Comparison of ENCODE assay signal across 21 cellular contexts in the genomic region with DNA sequence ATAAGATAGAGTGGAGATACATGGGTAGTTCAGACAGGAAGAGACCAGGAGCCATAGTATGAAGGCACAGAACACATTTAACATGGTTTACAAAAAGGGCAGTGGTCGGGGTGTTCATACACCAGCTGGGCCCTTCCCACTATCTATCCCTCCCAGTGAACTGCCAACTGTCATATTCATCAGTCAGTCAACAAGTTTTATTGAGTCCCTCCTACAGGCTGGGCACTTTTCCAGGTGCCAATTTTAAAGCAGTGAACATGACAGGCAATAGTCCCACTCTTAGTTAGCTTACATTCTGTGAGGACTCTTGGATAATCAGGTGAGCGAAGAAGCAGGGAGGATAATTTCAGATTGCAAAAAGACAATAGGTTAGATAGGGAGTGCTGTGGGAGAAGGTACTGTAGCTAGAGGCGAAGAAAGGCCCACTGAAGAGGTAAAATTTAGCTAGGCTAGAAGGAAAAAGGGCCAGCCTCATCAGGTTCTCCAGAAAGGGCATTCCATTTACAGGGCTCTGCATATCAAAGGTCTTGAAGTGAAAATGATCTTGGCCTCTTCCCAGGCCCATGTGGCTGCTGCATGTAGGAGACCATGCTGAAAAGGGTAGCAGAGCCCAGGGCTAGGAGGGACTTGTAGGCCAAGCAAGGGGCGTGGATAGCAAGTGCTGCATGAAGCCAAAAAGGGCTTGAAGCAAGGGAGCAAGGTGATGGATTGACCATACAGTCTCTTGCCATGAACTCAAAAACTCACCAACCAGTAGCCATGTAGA.
DNase-seq lines count a peak whose midpoint lies in the region; ATAC-seq and TF ChIP-seq lines count a peak whose summit lies in the region.
"Had no signal": no experiment of that assay in that cellular context is flagged by ENCODE, and none has a peak within 500 bp of the region (broad histone marks: within the 10 kb centered on the region; RNA-seq: fewer than 3 reads in every experiment).

No MANE protein-coding gene starts in this region.

- H3K27me3 Mint-ChIP-seq in HFFc6 (ENCODE audit: insufficient read depth) (no peaks in the 10 kb centered on the region), nephron (ENCODE audit: low read depth) (no peaks in the 10 kb centered on the region)
- no peaks in the 10 kb centered on the region for H3K27me3 Mint-ChIP-seq in effector memory CD8-positive, alpha-beta T cell

- H3K36me3 Mint-ChIP-seq in HFFc6 (ENCODE audit: low read depth) = no peaks in the 10 kb centered on the region
- peaks cover 7% of the 10 kb centered on the region for H3K36me3 Mint-ChIP-seq in effector memory CD8-positive, alpha-beta T cell (ENCODE audit: insufficient read depth)
- no peaks in the 10 kb centered on the region for H3K36me3 Mint-ChIP-seq in nephron (ENCODE audit: low read depth)
- H3K36me3 Mint-ChIP-seq: CD8-positive, alpha-beta T cell had no signal

- H3K9me3 Mint-ChIP-seq in HFFc6 (no peaks in the 10 kb centered on the region), nephron (no peaks in the 10 kb centered on the region)
- H3K9me3 Mint-ChIP-seq in effector memory CD8-positive, alpha-beta T cell = peaks cover 0 to 3% of the 10 kb centered on the region in 2 donors
- H3K9me3 Mint-ChIP-seq: activated naive CD4-positive, alpha-beta T cell treated with anti-CD3 and anti-CD28 coated beads for 36 hours; CD8-positive, alpha-beta T cell had no signal

- TF ChIP-seq CTCF in HFFc6 (IDR thresholded peaks at IDR 0.05) = no peak
- no peak for TF ChIP-seq CTCF in nephron (IDR thresholded peaks at IDR 0.05; ENCODE audit: unreplicated experiment in 3 of 3)

- no peak for ATAC-seq in effector memory CD8-positive, alpha-beta T cell (replicated peaks)
- no peak for ATAC-seq in HG03378 (IDR thresholded peaks at IDR 0.05; ENCODE audit: unreplicated experiment)
- ATAC-seq: CD8-positive, alpha-beta T cell; foreskin keratinocyte; HCT116 had no signal

- DNase-seq in HFFc6 = no peak
- peak; percentile 2 for DNase-seq in NCI-H2171 (lab: John Stamatoyannopoulos, UW)
- DNase-seq in effector memory CD8-positive, alpha-beta T cell = no peak
- no peak for DNase-seq in activated gamma-delta T cell treated with Interleukin-2 at 50 U/mL for 16 hours
- no peak for DNase-seq in NCI-H1092 (lab: John Stamatoyannopoulos, UW)
- DNase-seq: activated naive CD4-positive, alpha-beta T cell treated with anti-CD3 and anti-CD28 coated beads for 36 hours; activated T-cell treated with anti-CD3 and anti-CD28 coated beads, Interleukin-2, amount 50 U/mL, for 48 hours; CD8-positive, alpha-beta T cell; cerebellar nuclear complex; DMS53; MV-4-11; NCI-H2029; NCI-H526; stimulated activated CD4-positive, alpha-beta T cell treated with anti-CD3 and anti-CD28 coated beads, Interleukin-4, amount 100 ng/mL, for 1 hour; stimulated activated naive CD4-positive, alpha-beta T cell treated with Interleukin-2 at 50 U/mL for 16 hours; SW 1271; thyroid gland had no signal

- H3K4me3 Mint-ChIP-seq in HFFc6 = no peak overlapping the region
- no peak overlapping the region for H3K4me3 Mint-ChIP-seq in effector memory CD8-positive, alpha-beta T cell
- H3K4me3 Mint-ChIP-seq in nephron = no peak overlapping the region
- H3K4me3 Mint-ChIP-seq: activated naive CD4-positive, alpha-beta T cell treated with anti-CD3 and anti-CD28 coated beads for 36 hours; CD8-positive, alpha-beta T cell had no signal

- peak overlapping the region; percentile 77; the same call in 1 of the 2 replicates for H3K27ac Mint-ChIP-seq in HFFc6
- H3K27ac Mint-ChIP-seq in effector memory CD8-positive, alpha-beta T cell = peak overlapping the region; percentile 87 to 90
- peak overlapping the region in 2 of 3 experiments; percentile 7 to 21 for H3K27ac Mint-ChIP-seq in nephron
- H3K27ac Mint-ChIP-seq: activated naive CD4-positive, alpha-beta T cell treated with anti-CD3 and anti-CD28 coated beads for 36 hours had no signal

- H3K4me1 Mint-ChIP-seq in HFFc6 (ENCODE audit: low read depth) = peaks cover 75% of the 10 kb centered on the region
- peaks cover 25 to 43% of the 10 kb centered on the region in 2 donors for H3K4me1 Mint-ChIP-seq in effector memory CD8-positive, alpha-beta T cell (ENCODE audit: low read depth in 2 of 2)
- peaks cover 19% of the 10 kb centered on the region for H3K4me1 Mint-ChIP-seq in nephron

Comparison
In these comparisons a context has a peak if more than half of its experiments do, and no peak if none do; other contexts are left out.
1. H3K27ac Mint-ChIP-seq: peak in every context shown above with its lines; median percentile 88 in effector memory CD8-positive, alpha-beta T cell; 77 in HFFc6; 14 in nephron.